6 cellular contexts compared by ENCODE assay signal in the genomic region with DNA sequence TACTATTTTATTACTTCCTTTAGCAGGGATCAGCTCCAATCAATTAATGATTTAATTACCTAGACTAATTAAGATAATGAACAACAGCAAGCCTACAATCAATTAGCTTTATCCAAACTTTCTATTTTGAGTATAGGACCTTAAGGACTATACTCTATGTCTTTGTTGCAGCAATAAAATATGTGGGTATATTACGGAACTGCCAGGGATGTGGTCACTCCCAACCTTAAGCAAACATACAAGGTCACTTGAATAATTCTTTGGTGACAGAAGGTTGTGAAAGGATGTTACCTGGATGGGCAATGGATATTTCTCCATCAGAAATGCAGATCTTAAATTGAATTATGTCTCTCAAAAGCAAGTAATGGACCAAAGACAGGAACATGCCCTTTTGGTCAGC.
"Had no signal": no experiment of that assay in that cellular context is flagged by ENCODE, and none has a peak within 500 bp of the region (broad histone marks: within the 10 kb centered on the region; RNA-seq: fewer than 3 reads in every experiment).

No MANE protein-coding gene starts in this region.

- ATAC-seq: K562 had no signal

- H2AFZ ChIP-seq: GM23248 had no signal

- H3K4me3 ChIP-seq: GM23248, K562 had no signal

- H3K4me3 Mint-ChIP-seq: H9 had no signal

- H3K9me3 Mint-ChIP-seq: H9 had no signal

- DNase-seq: GM23248, H9, HCEC 1CT, IMR-90, KG1 had no signal

- H3K27ac ChIP-seq: GM23248 had no signal
